1 cellular context compared by ENCODE assay signal in genomic region chr3:42880601-42881451, GRCh38.
A peak's percentile ranks its signal among the peaks of the same experiment; 100 is the strongest.
TF ChIP-seq lines count a peak whose summit lies in the region.

No MANE protein-coding gene starts in this region.

TF ChIP-seq in WTC11, 78 proteins besides CTCF, POLR2A, EP300 and RAD21 (continued from another document and continues in another):
- TF ChIP-seq, protein P1, sequence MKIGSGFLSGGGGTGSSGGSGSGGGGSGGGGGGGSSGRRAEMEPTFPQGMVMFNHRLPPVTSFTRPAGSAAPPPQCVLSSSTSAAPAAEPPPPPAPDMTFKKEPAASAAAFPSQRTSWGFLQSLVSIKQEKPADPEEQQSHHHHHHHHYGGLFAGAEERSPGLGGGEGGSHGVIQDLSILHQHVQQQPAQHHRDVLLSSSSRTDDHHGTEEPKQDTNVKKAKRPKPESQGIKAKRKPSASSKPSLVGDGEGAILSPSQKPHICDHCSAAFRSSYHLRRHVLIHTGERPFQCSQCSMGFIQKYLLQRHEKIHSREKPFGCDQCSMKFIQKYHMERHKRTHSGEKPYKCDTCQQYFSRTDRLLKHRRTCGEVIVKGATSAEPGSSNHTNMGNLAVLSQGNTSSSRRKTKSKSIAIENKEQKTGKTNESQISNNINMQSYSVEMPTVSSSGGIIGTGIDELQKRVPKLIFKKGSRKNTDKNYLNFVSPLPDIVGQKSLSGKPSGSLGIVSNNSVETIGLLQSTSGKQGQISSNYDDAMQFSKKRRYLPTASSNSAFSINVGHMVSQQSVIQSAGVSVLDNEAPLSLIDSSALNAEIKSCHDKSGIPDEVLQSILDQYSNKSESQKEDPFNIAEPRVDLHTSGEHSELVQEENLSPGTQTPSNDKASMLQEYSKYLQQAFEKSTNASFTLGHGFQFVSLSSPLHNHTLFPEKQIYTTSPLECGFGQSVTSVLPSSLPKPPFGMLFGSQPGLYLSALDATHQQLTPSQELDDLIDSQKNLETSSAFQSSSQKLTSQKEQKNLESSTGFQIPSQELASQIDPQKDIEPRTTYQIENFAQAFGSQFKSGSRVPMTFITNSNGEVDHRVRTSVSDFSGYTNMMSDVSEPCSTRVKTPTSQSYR (CRISPR knock-in tag; IDR thresholded peaks at IDR 0.05), result no peak
- TF ChIP-seq ZNF138 (CRISPR knock-in tag; conservative IDR thresholded peaks at IDR 0.05), result no peak
- no peak for TF ChIP-seq CREB1 (CRISPR knock-in tag; IDR thresholded peaks at IDR 0.05)
- TF ChIP-seq FOXJ3 (CRISPR knock-in tag; IDR thresholded peaks at IDR 0.05; ENCODE audit: borderline replicate concordance), result no peak
- no peak for TF ChIP-seq ZNF671 (CRISPR knock-in tag; IDR thresholded peaks at IDR 0.05)
- TF ChIP-seq ZNF532 (CRISPR knock-in tag; IDR thresholded peaks at IDR 0.05; ENCODE audit: borderline replicate concordance), result no peak
- no peak for TF ChIP-seq ZMAT4 (CRISPR knock-in tag; IDR thresholded peaks at IDR 0.05)
- TF ChIP-seq MYBL2 (CRISPR knock-in tag; IDR thresholded peaks at IDR 0.05), result no peak
- TF ChIP-seq, protein P2, sequence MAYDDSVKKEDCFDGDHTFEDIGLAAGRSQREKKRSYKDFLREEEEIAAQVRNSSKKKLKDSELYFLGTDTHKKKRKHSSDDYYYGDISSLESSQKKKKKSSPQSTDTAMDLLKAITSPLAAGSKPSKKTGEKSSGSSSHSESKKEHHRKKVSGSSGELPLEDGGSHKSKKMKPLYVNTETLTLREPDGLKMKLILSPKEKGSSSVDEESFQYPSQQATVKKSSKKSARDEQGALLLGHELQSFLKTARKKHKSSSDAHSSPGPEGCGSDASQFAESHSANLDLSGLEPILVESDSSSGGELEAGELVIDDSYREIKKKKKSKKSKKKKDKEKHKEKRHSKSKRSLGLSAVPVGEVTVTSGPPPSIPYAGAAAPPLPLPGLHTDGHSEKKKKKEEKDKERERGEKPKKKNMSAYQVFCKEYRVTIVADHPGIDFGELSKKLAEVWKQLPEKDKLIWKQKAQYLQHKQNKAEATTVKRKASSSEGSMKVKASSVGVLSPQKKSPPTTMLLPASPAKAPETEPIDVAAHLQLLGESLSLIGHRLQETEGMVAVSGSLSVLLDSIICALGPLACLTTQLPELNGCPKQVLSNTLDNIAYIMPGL (CRISPR knock-in tag; IDR thresholded peaks at IDR 0.05), result peak; percentile 85
- 0 out of 2 replicates have a peak, but pooled peaks have one; percentile 21 for TF ChIP-seq FOXP1 (CRISPR knock-in tag; IDR thresholded peaks at IDR 0.05; ENCODE audit: borderline replicate concordance)
- no peak for TF ChIP-seq JUN (CRISPR knock-in tag; IDR thresholded peaks at IDR 0.05)
- TF ChIP-seq ZNF317 (CRISPR knock-in tag; IDR thresholded peaks at IDR 0.05; ENCODE audit: borderline replicate concordance, low read depth), result no peak
- no peak for TF ChIP-seq ELF4 (CRISPR knock-in tag; IDR thresholded peaks at IDR 0.05; ENCODE audit: low read depth)
- no peak for TF ChIP-seq PREB (CRISPR knock-in tag; IDR thresholded peaks at IDR 0.05; ENCODE audit: borderline replicate concordance)
- no peak for TF ChIP-seq NFE2L1 (CRISPR knock-in tag; IDR thresholded peaks at IDR 0.05)
- no peak for TF ChIP-seq ESRRA (CRISPR knock-in tag; IDR thresholded peaks at IDR 0.05; ENCODE audit: borderline replicate concordance)
- TF ChIP-seq SOX15 (CRISPR knock-in tag; IDR thresholded peaks at IDR 0.05), result no peak
- TF ChIP-seq, protein P3, sequence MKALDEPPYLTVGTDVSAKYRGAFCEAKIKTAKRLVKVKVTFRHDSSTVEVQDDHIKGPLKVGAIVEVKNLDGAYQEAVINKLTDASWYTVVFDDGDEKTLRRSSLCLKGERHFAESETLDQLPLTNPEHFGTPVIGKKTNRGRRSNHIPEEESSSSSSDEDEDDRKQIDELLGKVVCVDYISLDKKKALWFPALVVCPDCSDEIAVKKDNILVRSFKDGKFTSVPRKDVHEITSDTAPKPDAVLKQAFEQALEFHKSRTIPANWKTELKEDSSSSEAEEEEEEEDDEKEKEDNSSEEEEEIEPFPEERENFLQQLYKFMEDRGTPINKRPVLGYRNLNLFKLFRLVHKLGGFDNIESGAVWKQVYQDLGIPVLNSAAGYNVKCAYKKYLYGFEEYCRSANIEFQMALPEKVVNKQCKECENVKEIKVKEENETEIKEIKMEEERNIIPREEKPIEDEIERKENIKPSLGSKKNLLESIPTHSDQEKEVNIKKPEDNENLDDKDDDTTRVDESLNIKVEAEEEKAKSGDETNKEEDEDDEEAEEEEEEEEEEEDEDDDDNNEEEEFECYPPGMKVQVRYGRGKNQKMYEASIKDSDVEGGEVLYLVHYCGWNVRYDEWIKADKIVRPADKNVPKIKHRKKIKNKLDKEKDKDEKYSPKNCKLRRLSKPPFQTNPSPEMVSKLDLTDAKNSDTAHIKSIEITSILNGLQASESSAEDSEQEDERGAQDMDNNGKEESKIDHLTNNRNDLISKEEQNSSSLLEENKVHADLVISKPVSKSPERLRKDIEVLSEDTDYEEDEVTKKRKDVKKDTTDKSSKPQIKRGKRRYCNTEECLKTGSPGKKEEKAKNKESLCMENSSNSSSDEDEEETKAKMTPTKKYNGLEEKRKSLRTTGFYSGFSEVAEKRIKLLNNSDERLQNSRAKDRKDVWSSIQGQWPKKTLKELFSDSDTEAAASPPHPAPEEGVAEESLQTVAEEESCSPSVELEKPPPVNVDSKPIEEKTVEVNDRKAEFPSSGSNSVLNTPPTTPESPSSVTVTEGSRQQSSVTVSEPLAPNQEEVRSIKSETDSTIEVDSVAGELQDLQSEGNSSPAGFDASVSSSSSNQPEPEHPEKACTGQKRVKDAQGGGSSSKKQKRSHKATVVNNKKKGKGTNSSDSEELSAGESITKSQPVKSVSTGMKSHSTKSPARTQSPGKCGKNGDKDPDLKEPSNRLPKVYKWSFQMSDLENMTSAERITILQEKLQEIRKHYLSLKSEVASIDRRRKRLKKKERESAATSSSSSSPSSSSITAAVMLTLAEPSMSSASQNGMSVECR (CRISPR knock-in tag; IDR thresholded peaks at IDR 0.05; ENCODE audit: borderline replicate concordance), result no peak
- TF ChIP-seq KAT7 (CRISPR knock-in tag; IDR thresholded peaks at IDR 0.05; ENCODE audit: borderline replicate concordance), result no peak
- TF ChIP-seq, protein P4, sequence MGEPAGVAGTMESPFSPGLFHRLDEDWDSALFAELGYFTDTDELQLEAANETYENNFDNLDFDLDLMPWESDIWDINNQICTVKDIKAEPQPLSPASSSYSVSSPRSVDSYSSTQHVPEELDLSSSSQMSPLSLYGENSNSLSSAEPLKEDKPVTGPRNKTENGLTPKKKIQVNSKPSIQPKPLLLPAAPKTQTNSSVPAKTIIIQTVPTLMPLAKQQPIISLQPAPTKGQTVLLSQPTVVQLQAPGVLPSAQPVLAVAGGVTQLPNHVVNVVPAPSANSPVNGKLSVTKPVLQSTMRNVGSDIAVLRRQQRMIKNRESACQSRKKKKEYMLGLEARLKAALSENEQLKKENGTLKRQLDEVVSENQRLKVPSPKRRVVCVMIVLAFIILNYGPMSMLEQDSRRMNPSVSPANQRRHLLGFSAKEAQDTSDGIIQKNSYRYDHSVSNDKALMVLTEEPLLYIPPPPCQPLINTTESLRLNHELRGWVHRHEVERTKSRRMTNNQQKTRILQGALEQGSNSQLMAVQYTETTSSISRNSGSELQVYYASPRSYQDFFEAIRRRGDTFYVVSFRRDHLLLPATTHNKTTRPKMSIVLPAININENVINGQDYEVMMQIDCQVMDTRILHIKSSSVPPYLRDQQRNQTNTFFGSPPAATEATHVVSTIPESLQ (CRISPR knock-in tag; IDR thresholded peaks at IDR 0.05), result no peak
- no peak for TF ChIP-seq ATF3 (CRISPR knock-in tag; conservative IDR thresholded peaks at IDR 0.05)
- TF ChIP-seq ATF1 (CRISPR knock-in tag; IDR thresholded peaks at IDR 0.05), result no peak
- TF ChIP-seq, protein P5, sequence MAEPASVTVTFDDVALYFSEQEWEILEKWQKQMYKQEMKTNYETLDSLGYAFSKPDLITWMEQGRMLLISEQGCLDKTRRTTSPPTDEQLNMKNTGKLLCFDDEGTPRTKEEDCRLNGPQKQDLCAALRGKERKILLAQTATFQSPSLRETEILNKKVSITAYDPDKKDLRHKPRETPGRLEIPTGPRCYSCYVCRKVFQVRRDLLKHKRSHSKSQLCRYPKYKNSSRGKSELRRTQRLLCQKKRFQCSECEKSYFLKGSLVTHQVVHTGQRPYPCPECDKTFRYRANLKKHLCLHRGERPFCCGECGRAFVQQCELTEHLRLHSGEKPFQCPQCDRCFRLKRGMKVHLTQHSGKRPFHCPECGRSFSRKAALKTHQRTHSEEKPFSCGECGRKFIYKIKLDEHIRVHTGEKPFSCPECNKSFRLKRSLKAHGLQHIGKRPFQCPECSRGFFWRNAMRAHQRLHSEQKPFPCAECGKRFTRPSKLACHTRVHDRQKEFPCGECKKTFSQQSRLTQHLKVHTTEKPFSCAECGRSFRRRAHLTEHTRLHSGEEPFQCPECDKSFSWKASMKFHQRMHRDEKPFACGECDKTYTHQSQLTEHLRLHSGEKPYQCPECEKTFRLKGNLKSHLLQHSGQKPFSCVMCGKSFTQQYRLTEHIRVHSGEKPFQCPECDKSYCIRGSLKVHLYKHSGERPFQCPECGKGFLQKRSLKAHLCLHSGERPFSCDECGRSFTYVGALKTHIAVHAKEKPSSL (CRISPR knock-in tag; conservative IDR thresholded peaks at IDR 0.05), result no peak
- 0 out of 2 replicates have a peak, but pooled peaks have one; percentile 32 for TF ChIP-seq FOXK1 (CRISPR knock-in tag; IDR thresholded peaks at IDR 0.05)
- no peak for TF ChIP-seq NR2C2 (CRISPR knock-in tag; IDR thresholded peaks at IDR 0.05)
- TF ChIP-seq PRRX2 (CRISPR knock-in tag; IDR thresholded peaks at IDR 0.05), result no peak
- TF ChIP-seq ZNF423 (CRISPR knock-in tag; IDR thresholded peaks at IDR 0.05), result no peak
- TF ChIP-seq IRF2 (CRISPR knock-in tag; IDR thresholded peaks at IDR 0.05; ENCODE audit: borderline replicate concordance, low read depth), result no peak
- TF ChIP-seq NFYB (CRISPR knock-in tag; conservative IDR thresholded peaks at IDR 0.05; ENCODE audit: low read depth), result no peak
- no peak for TF ChIP-seq ATF2 (CRISPR knock-in tag; IDR thresholded peaks at IDR 0.05; ENCODE audit: borderline replicate concordance, low read depth)
- no peak for TF ChIP-seq MXD4 (CRISPR knock-in tag; IDR thresholded peaks at IDR 0.05; ENCODE audit: borderline replicate concordance)
- TF ChIP-seq ZNF396 (CRISPR knock-in tag; IDR thresholded peaks at IDR 0.05; ENCODE audit: borderline replicate concordance), result no peak
- no peak for TF ChIP-seq ZNF232 (CRISPR knock-in tag; IDR thresholded peaks at IDR 0.05)
- no peak for TF ChIP-seq SMAD3 (CRISPR knock-in tag; IDR thresholded peaks at IDR 0.05; ENCODE audit: borderline replicate concordance)
- peak; percentile 40; the same call in 1 of the 2 replicates for TF ChIP-seq CREM (CRISPR knock-in tag; IDR thresholded peaks at IDR 0.05)
- no peak for TF ChIP-seq TEAD4 (CRISPR knock-in tag; IDR thresholded peaks at IDR 0.05)
- no peak for TF ChIP-seq TP53 (CRISPR knock-in tag; IDR thresholded peaks at IDR 0.05)
